Comparison of ENCODE assay signal across 18 cellular contexts in the genomic region with DNA sequence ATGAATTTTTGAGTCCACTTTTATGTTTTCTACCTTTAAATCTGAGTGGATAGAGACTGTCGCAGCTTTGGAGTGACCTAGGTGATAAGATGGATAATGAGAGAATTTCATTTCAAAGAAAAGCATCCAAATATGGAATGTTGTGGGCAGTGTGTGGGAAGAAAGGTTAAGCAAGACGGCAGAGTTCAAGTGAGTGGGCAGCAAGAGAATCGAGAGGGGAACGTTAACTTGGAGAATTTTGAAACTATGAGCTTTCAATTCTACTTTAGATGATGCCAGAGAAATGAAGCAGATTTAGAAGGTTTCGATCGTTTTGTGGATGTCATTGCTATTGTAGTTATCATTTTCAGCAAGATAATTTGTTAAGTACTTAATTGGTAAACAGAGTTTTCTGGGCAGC.
DNase-seq lines count a peak whose midpoint lies in the region; ATAC-seq, FAIRE-seq and TF ChIP-seq lines count a peak whose summit lies in the region.
"Had no signal": no experiment of that assay in that cellular context is flagged by ENCODE, and none has a peak within 500 bp of the region (broad histone marks: within the 10 kb centered on the region; RNA-seq: fewer than 3 reads in every experiment).

No MANE protein-coding gene starts in this region.

- H3K4me1 ChIP-seq in GM12878 (ENCODE audit: control insufficient read depth, insufficient read depth, low read length) (no peaks in the 10 kb centered on the region), smooth muscle cell (ENCODE audit: low read depth) (no peaks in the 10 kb centered on the region)

- SMC1A ChIA-PET in GM12878 (lab: Charles Lee; ENCODE audit: uncharacterized antibody, unreplicated experiment): no interaction called here

- no peak overlapping the region for H3K27ac ChIP-seq in GM12878 (ENCODE audit: control insufficient read depth, insufficient read depth)
- no peak overlapping the region for H3K27ac ChIP-seq in smooth muscle cell (ENCODE audit: low read depth)

- no peak for TF ChIP-seq CTCF in GM12878 (IDR thresholded peaks at IDR 0.05 in 2 of 3, conservative IDR thresholded peaks at IDR 0.05 in 1 of 3; ENCODE audit: control insufficient read depth in 2 of 3, extremely low read depth in 1 of 3, insufficient read depth in 1 of 3, low read depth in 3 of 3, low read length in 3 of 3)
- no peak for TF ChIP-seq CTCF in smooth muscle cell (IDR thresholded peaks at IDR 0.05; ENCODE audit: borderline replicate concordance, insufficient read depth, poor library complexity, severe bottlenecking)
- TF ChIP-seq CTCF in activated CD8-positive, alpha-beta T cell treated with anti-CD3 and anti-CD28 coated beads for 36 hours (IDR thresholded peaks at IDR 0.05): no peak
- no peak for TF ChIP-seq CTCF in HFFc6 (IDR thresholded peaks at IDR 0.05)

- BruUV-seq in GM12878 (replicated peaks; lab: Mats Ljungman, UMichigan): no TSS peak

- H4K20me1 ChIP-seq in GM12878 (ENCODE audit: control insufficient read depth, insufficient read depth) (no peaks in the 10 kb centered on the region), smooth muscle cell (ENCODE audit: low read depth) (no peaks in the 10 kb centered on the region)

- no peaks in the 10 kb centered on the region for H3F3A ChIP-seq in smooth muscle cell (ENCODE audit: low read depth)

- POLR2A ChIA-PET in GM12878 (lab: Charles Lee): interaction anchor here (0.9 kb wide), 1 partner anchor 20 kb away, joined by 9 read pairs; no protein-coding TSS in a partner anchor
- POLR2A ChIA-PET in activated CD8-positive, alpha-beta T cell treated with anti-CD3 and anti-CD28 coated beads for 36 hours (lab: Charles Lee): interaction anchor here (0.6 to 0.7 kb wide), 2 partner anchors 56 to 1149 kb away, joined by 3 read pairs; no protein-coding TSS in a partner anchor
- POLR2A ChIA-PET in activated CD4-positive, alpha-beta memory T cell treated with anti-CD3 and anti-CD28 coated beads, Interleukin-2, amount 10 ng/mL, durations not matched to agents 7 days and 5 days (lab: Charles Lee): no interaction called here

- ATAC-seq in GM12878: no peak
- no peak for ATAC-seq in activated CD8-positive, alpha-beta T cell treated with anti-CD3 and anti-CD28 coated beads for 36 hours
- ATAC-seq in HG03520 (IDR thresholded peaks at IDR 0.05; ENCODE audit: unreplicated experiment): no peak

- in situ Hi-C loops in GM12878 (cut with MboI): no loop called here

- no peaks in the 10 kb centered on the region for H3K4me1 Mint-ChIP-seq in activated CD8-positive, alpha-beta T cell treated with anti-CD3 and anti-CD28 coated beads for 36 hours (ENCODE audit: low read depth)
- H3K4me1 Mint-ChIP-seq in activated CD4-positive, alpha-beta memory T cell treated with anti-CD3 and anti-CD28 coated beads, Interleukin-2, amount 10 ng/mL, durations not matched to agents 7 days and 5 days: no peaks in the 10 kb centered on the region
- H3K4me1 Mint-ChIP-seq in HFFc6 (ENCODE audit: low read depth): no peaks in the 10 kb centered on the region
- H3K4me1 Mint-ChIP-seq: CD8-positive, alpha-beta memory T cell had no signal

- no peaks in the 10 kb centered on the region for H3K9me3 Mint-ChIP-seq in activated CD8-positive, alpha-beta T cell treated with anti-CD3 and anti-CD28 coated beads for 36 hours
- no peaks in the 10 kb centered on the region for H3K9me3 Mint-ChIP-seq in activated CD4-positive, alpha-beta memory T cell treated with anti-CD3 and anti-CD28 coated beads, Interleukin-2, amount 10 ng/mL, durations not matched to agents 7 days and 5 days
- no peaks in the 10 kb centered on the region for H3K9me3 Mint-ChIP-seq in HFFc6
- H3K9me3 Mint-ChIP-seq: CD8-positive, alpha-beta memory T cell had no signal

- H3K27ac Mint-ChIP-seq in activated CD8-positive, alpha-beta T cell treated with anti-CD3 and anti-CD28 coated beads for 36 hours: no peak overlapping the region
- no peak overlapping the region for H3K27ac Mint-ChIP-seq in activated CD4-positive, alpha-beta memory T cell treated with anti-CD3 and anti-CD28 coated beads, Interleukin-2, amount 10 ng/mL, durations not matched to agents 7 days and 5 days
- H3K27ac Mint-ChIP-seq in HFFc6: no peak overlapping the region
- H3K27ac Mint-ChIP-seq: CD8-positive, alpha-beta memory T cell had no signal

- H3K4me3 Mint-ChIP-seq in activated CD8-positive, alpha-beta T cell treated with anti-CD3 and anti-CD28 coated beads for 36 hours: no peak overlapping the region
- no peak overlapping the region for H3K4me3 Mint-ChIP-seq in activated CD4-positive, alpha-beta memory T cell treated with anti-CD3 and anti-CD28 coated beads, Interleukin-2, amount 10 ng/mL, durations not matched to agents 7 days and 5 days
- H3K4me3 Mint-ChIP-seq in HFFc6: no peak overlapping the region
- H3K4me3 Mint-ChIP-seq: CD8-positive, alpha-beta memory T cell had no signal

- CTCF ChIA-PET in GM12878 (lab: Yijun Ruan, JAX): no interaction called here
- CTCF ChIA-PET in activated CD8-positive, alpha-beta T cell treated with anti-CD3 and anti-CD28 coated beads for 36 hours (lab: Charles Lee): interaction anchor here (1.5 kb wide), 1 partner anchor 266 kb away, joined by 4 read pairs; no protein-coding TSS in a partner anchor
- CTCF ChIA-PET in activated CD4-positive, alpha-beta memory T cell treated with anti-CD3 and anti-CD28 coated beads, Interleukin-2, amount 10 ng/mL, durations not matched to agents 7 days and 5 days (lab: Charles Lee): no interaction called here

- H3K27me3 Mint-ChIP-seq in activated CD8-positive, alpha-beta T cell treated with anti-CD3 and anti-CD28 coated beads for 36 hours: peaks cover 2% of the 10 kb centered on the region
- peaks cover 2% of the 10 kb centered on the region for H3K27me3 Mint-ChIP-seq in activated CD4-positive, alpha-beta memory T cell treated with anti-CD3 and anti-CD28 coated beads, Interleukin-2, amount 10 ng/mL, durations not matched to agents 7 days and 5 days
- H3K27me3 Mint-ChIP-seq in HFFc6 (ENCODE audit: insufficient read depth): peaks cover 14% of the 10 kb centered on the region

- FAIRE-seq in GM12878 (lab: Jason Lieb, UNC): no peak
- FAIRE-seq: GM18507 had no signal

- no peak for TF ChIP-seq RAD21 in GM12878 (IDR thresholded peaks at IDR 0.05; ENCODE audit: insufficient read depth, low read depth, low read length)

- no peaks in the 10 kb centered on the region for H3K9me3 ChIP-seq in GM12878 (replicated peaks; ENCODE audit: control insufficient read depth, insufficient read depth, low read length)
- H3K9me3 ChIP-seq in smooth muscle cell (replicated peaks; ENCODE audit: low read depth): no peaks in the 10 kb centered on the region
- H3K9me3 ChIP-seq: MG63 had no signal

- H3K27me3 ChIP-seq in GM12878 (replicated peaks in 1 of 2; ENCODE audit: control insufficient read depth in 2 of 2, insufficient read depth in 2 of 2, low read length in 1 of 2) (no peaks in the 10 kb centered on the region), smooth muscle cell (ENCODE audit: low read depth) (no peaks in the 10 kb centered on the region)
- H3K27me3 ChIP-seq: MG63 had no signal

- H3K79me2 ChIP-seq in GM12878 (ENCODE audit: control insufficient read depth, insufficient read depth, low read length) (no peaks in the 10 kb centered on the region), smooth muscle cell (ENCODE audit: low read depth) (no peaks in the 10 kb centered on the region)

- TF ChIP-seq EP300 in GM12878 (IDR thresholded peaks at IDR 0.05; ENCODE audit: borderline replicate concordance in 1 of 2, control insufficient read depth in 1 of 2, low read depth in 2 of 2, low read length in 2 of 2): no peak

- H3K9ac ChIP-seq in GM12878 (ENCODE audit: control insufficient read depth, insufficient read depth, low read length) (no peak overlapping the region), smooth muscle cell (ENCODE audit: low read depth) (no peak overlapping the region)

- RAD21 ChIA-PET in GM12878 (lab: Charles Lee; ENCODE audit: unreplicated experiment): interaction anchor here (1.1 kb wide), 1 partner anchor 28 kb away, joined by 4 read pairs; no protein-coding TSS in a partner anchor

- DNase-seq in LHCN-M2 (ENCODE audit: low read depth) (peak; percentile 13), GM12878 (ENCODE audit: low read depth, low spot score) (no peak), kidney glomerular epithelial cell (lab: John Stamatoyannopoulos, UW) (peak; percentile 29), smooth muscle cell (lab: John Stamatoyannopoulos, UW; ENCODE audit: unreplicated experiment) (no peak), HFFc6 (no peak)
- no peak for DNase-seq in activated CD8-positive, alpha-beta T cell treated with anti-CD3 and anti-CD28 coated beads for 36 hours
- no peak for DNase-seq in activated CD4-positive, alpha-beta memory T cell treated with anti-CD3 and anti-CD28 coated beads, Interleukin-2, amount 10 ng/mL, durations not matched to agents 7 days and 5 days
- DNase-seq: CD8-positive, alpha-beta memory T cell; DMS 273 treated with DMSO at 0.1 percent for 48 hours; H7; KG1; MG63; NCI-H1092 treated with DMSO at 0.1 percent for 48 hours; NCI-H1694 treated with DMSO at 0.1 percent for 48 hours; NCI-H2171; SHP77 treated with DMSO at 0.1 percent for 48 hours had no signal

- intact Hi-C loops in GM12878 (cut with micrococcal nuclease; ENCODE audit: unreplicated experiment): no loop called here
- intact Hi-C loops in activated CD8-positive, alpha-beta T cell treated with anti-CD3 and anti-CD28 coated beads for 36 hours (cut with micrococcal nuclease): no loop called here

- H3K4me2 ChIP-seq in GM12878 (ENCODE audit: control insufficient read depth, insufficient read depth) (no peak overlapping the region), smooth muscle cell (peak overlapping the region; percentile 60)

- H3K36me3 Mint-ChIP-seq in activated CD8-positive, alpha-beta T cell treated with anti-CD3 and anti-CD28 coated beads for 36 hours (ENCODE audit: low read depth): no peaks in the 10 kb centered on the region
- no peaks in the 10 kb centered on the region for H3K36me3 Mint-ChIP-seq in activated CD4-positive, alpha-beta memory T cell treated with anti-CD3 and anti-CD28 coated beads, Interleukin-2, amount 10 ng/mL, durations not matched to agents 7 days and 5 days (ENCODE audit: low read depth)
- H3K36me3 Mint-ChIP-seq in HFFc6 (ENCODE audit: low read depth): no peaks in the 10 kb centered on the region
- H3K36me3 Mint-ChIP-seq: CD8-positive, alpha-beta memory T cell had no signal

- WGBS in GM12878 (ENCODE audit: insufficient coverage, insufficient replicate concordance, low lambda C conversion rate, missing lambda C conversion rate): 29% methylated on average over 6 of the region's 6 CpGs
- WGBS in smooth muscle cell (ENCODE audit: low lambda C conversion rate): 43% methylated on average over 6 of the region's 6 CpGs

- H3K4me3 ChIP-seq in GM12878 (no peak overlapping the region), smooth muscle cell (no peak overlapping the region)
- H3K4me3 ChIP-seq: MG63 had no signal

- H2AFZ ChIP-seq in GM12878 (ENCODE audit: control insufficient read depth, low read depth, low read length) (no peak overlapping the region), smooth muscle cell (ENCODE audit: low read depth) (peak overlapping the region; percentile 15)

- TF ChIP-seq POLR2A in GM12878 (IDR thresholded peaks at IDR 0.05; ENCODE audit: low read depth, low read length): no peak

- H3K36me3 ChIP-seq in GM12878 (ENCODE audit: control insufficient read depth in 2 of 2, insufficient read depth in 2 of 2, low read length in 1 of 2) (no peaks in the 10 kb centered on the region), smooth muscle cell (ENCODE audit: low read depth) (no peaks in the 10 kb centered on the region)
- H3K36me3 ChIP-seq: MG63 had no signal

Comparison
In these comparisons a context has a peak if more than half of its experiments do, and no peak if none do; other contexts are left out.
1. DNase-seq: peak in LHCN-M2 (single experiment) and kidney glomerular epithelial cell (single experiment); none in GM12878 (single experiment), smooth muscle cell (single experiment), activated CD8-positive, alpha-beta T cell treated with anti-CD3 and anti-CD28 coated beads for 36 hours (single experiment), activated CD4-positive, alpha-beta memory T cell treated with anti-CD3 and anti-CD28 coated beads, Interleukin-2, amount 10 ng/mL, durations not matched to agents 7 days and 5 days (single experiment) and HFFc6 (single experiment).